11 cellular contexts compared by ENCODE assay signal in genomic region chr7:22433710-22434460, GRCh38.
A peak's percentile ranks its signal among the peaks of the same experiment; 100 is the strongest.
DNase-seq lines count a peak whose midpoint lies in the region; ATAC-seq, FAIRE-seq and TF ChIP-seq lines count a peak whose summit lies in the region.
"Had no signal": no experiment of that assay in that cellular context is flagged by ENCODE, and none has a peak within 500 bp of the region (broad histone marks: within the 10 kb centered on the region; RNA-seq: fewer than 3 reads in every experiment).

No MANE protein-coding gene starts in this region.

- TF ChIP-seq CTCF in GM23338 (conservative IDR thresholded peaks at IDR 0.05; ENCODE audit: low read depth in 2 of 2) = no peak
- TF ChIP-seq CTCF in RWPE2 (IDR thresholded peaks at IDR 0.05; ENCODE audit: poor library complexity, severe bottlenecking) = no peak
- TF ChIP-seq CTCF in foreskin keratinocyte (conservative IDR thresholded peaks at IDR 0.05) = no peak
- TF ChIP-seq CTCF in progenitor cell of endocrine pancreas (IDR thresholded peaks at IDR 0.05; ENCODE audit: unreplicated experiment) = no peak

- H3K36me3 ChIP-seq in GM23338 (ENCODE audit: insufficient read depth) (no peaks in the 10 kb centered on the region), RWPE2 (ENCODE audit: low read depth) (no peaks in the 10 kb centered on the region), small intestine (ENCODE audit: control insufficient read depth in 2 of 2, insufficient read depth in 2 of 2, low read length in 2 of 2) (no peaks in the 10 kb centered on the region)

- H3K36me3 Mint-ChIP-seq in GM23338 (ENCODE audit: low read depth) = no peaks in the 10 kb centered on the region
- no peaks in the 10 kb centered on the region for H3K36me3 Mint-ChIP-seq in progenitor cell of endocrine pancreas (ENCODE audit: insufficient read depth)

- H3K9me2 ChIP-seq in GM23338 (ENCODE audit: insufficient read depth) = peaks cover 18% of the 10 kb centered on the region

- H3K4me1 Mint-ChIP-seq in GM23338 (peaks cover 24% of the 10 kb centered on the region), progenitor cell of endocrine pancreas (ENCODE audit: low read depth) (peaks cover 8% of the 10 kb centered on the region)

- DNase-seq in GM23338 (ENCODE audit: low spot score) = peak; percentile 52
- DNase-seq in RWPE2 (ENCODE audit: low spot score) = no peak
- DNase-seq in foreskin keratinocyte = peak; percentile 89 to 96
- DNase-seq in progenitor cell of endocrine pancreas (ENCODE audit: low spot score, unreplicated experiment) = no peak
- DNase-seq in OCI-M2 (lab: John Stamatoyannopoulos, UW; ENCODE audit: unreplicated experiment) = no peak
- no peak for DNase-seq in activated gamma-delta T cell treated with Interleukin-2 at 50 U/mL for 16 hours
- DNase-seq in activated effector memory CD4-positive, alpha-beta T cell treated with anti-CD3 and anti-CD28 coated beads, Interleukin-2, amount 50 U/mL, for 16 hours = no peak
- no peak for DNase-seq in small intestine
- DNase-seq: NCI-H774; stimulated activated naive CD8-positive, alpha-beta T cell treated with anti-CD3 and anti-CD28 coated beads, Interleukin-15, Interleukin-2, amounts not matched to agents 100 U/mL and 50 U/mL, for 24 hours had no signal

- no peaks in the 10 kb centered on the region for H3F3A ChIP-seq in GM23338 (replicated peaks; ENCODE audit: low read depth)

- no peaks in the 10 kb centered on the region for H4K20me1 ChIP-seq in GM23338 (replicated peaks; ENCODE audit: insufficient read depth)

- H3K4me1 ChIP-seq in GM23338 (ENCODE audit: insufficient read depth) (peaks cover 15% of the 10 kb centered on the region), RWPE2 (ENCODE audit: insufficient read depth, poor library complexity, severe bottlenecking) (peaks cover 42% of the 10 kb centered on the region), foreskin keratinocyte (peaks cover 45% of the 10 kb centered on the region), small intestine (ENCODE audit: control insufficient read depth in 2 of 2, insufficient read depth in 1 of 2, low read depth in 1 of 2, low read length in 1 of 2) (no peaks in the 10 kb centered on the region)
- H3K4me1 ChIP-seq: parathyroid adenoma had no signal

- peak overlapping the region; percentile 94 for H3K27ac Mint-ChIP-seq in GM23338
- H3K27ac Mint-ChIP-seq in progenitor cell of endocrine pancreas = peak overlapping the region; percentile 6

- H3K9me3 ChIP-seq in RWPE2 (ENCODE audit: severe bottlenecking) (no peaks in the 10 kb centered on the region), small intestine (ENCODE audit: control insufficient read depth, low read depth) (no peaks in the 10 kb centered on the region)

- H3K4me3 ChIP-seq in GM23338 = no peak overlapping the region
- H3K4me3 ChIP-seq in RWPE2 (ENCODE audit: severe bottlenecking) = no peak overlapping the region
- H3K4me3 ChIP-seq in small intestine (ENCODE audit: low read depth in 1 of 2, low read length in 2 of 2) = no peak overlapping the region

- no peaks in the 10 kb centered on the region for H3K27me3 ChIP-seq in GM23338 (ENCODE audit: insufficient read depth)
- no peaks in the 10 kb centered on the region for H3K27me3 ChIP-seq in RWPE2 (ENCODE audit: insufficient read depth, poor library complexity, severe bottlenecking)
- H3K27me3 ChIP-seq in foreskin keratinocyte = no peaks in the 10 kb centered on the region
- no peaks in the 10 kb centered on the region for H3K27me3 ChIP-seq in small intestine (ENCODE audit: control insufficient read depth in 2 of 2, insufficient read depth in 2 of 2, low read length in 2 of 2)

- H3K4me3 Mint-ChIP-seq in GM23338 (no peak overlapping the region), progenitor cell of endocrine pancreas (ENCODE audit: low read depth) (no peak overlapping the region)

- WGBS in small intestine, 3 donors = 72 to 75% (median 73%) methylated on average over 11 of the region's 11 CpGs

- no peak for FAIRE-seq in small intestine (lab: Jason Lieb, UNC)

- ATAC-seq in GM23338 (peak; percentile 63), RWPE2 (ENCODE audit: low read depth) (peak; percentile 9), foreskin keratinocyte (peak; percentile 85)
- ATAC-seq: stimulated activated naive CD8-positive, alpha-beta T cell treated with anti-CD3 and anti-CD28 coated beads, Interleukin-15, Interleukin-2, amounts not matched to agents 100 U/mL and 50 U/mL, for 24 hours had no signal

- no peak overlapping the region for H2AFZ ChIP-seq in GM23338
- H2AFZ ChIP-seq: parathyroid adenoma had no signal

- H3K27me3 Mint-ChIP-seq in GM23338 (ENCODE audit: insufficient read depth, low read depth, poor library complexity) (peaks cover 5% of the 10 kb centered on the region), progenitor cell of endocrine pancreas (no peaks in the 10 kb centered on the region)

- no peaks in the 10 kb centered on the region for H3K79me2 ChIP-seq in GM23338 (replicated peaks; ENCODE audit: insufficient read depth)
- H3K79me2 ChIP-seq: parathyroid adenoma had no signal

- peak overlapping the region; percentile 46 for H3K4me2 ChIP-seq in GM23338

- H3K27ac ChIP-seq in GM23338 (ENCODE audit: low read depth) = no peak overlapping the region
- peak overlapping the region; percentile 66 for H3K27ac ChIP-seq in RWPE2 (ENCODE audit: poor library complexity, severe bottlenecking)
- H3K27ac ChIP-seq in foreskin keratinocyte = peak overlapping the region; percentile 89
- no peak overlapping the region for H3K27ac ChIP-seq in small intestine (ENCODE audit: low read depth in 1 of 2, low read length in 1 of 2)
- H3K27ac ChIP-seq: parathyroid adenoma had no signal

- H3K9me3 Mint-ChIP-seq in GM23338 (no peaks in the 10 kb centered on the region), progenitor cell of endocrine pancreas (ENCODE audit: low read depth) (peaks cover 7% of the 10 kb centered on the region)

TF ChIP-seq in GM23338, 12 proteins besides CTCF, POLR2A, EP300 and RAD21:
- peak; percentile 73 for TF ChIP-seq ZNF462 (CRISPR knock-in tag; IDR thresholded peaks at IDR 0.05)
- no peak for TF ChIP-seq NANOG (IDR thresholded peaks at IDR 0.05; ENCODE audit: borderline replicate concordance)

Comparison
In these comparisons a context has a peak if more than half of its experiments do, and no peak if none do; other contexts are left out.
1. ATAC-seq: peak in every context shown above with its lines; median percentile 85 in foreskin keratinocyte; 63 in GM23338; 9 in RWPE2.
2. DNase-seq: peak in GM23338 (single experiment) and foreskin keratinocyte (2 of 2); none in RWPE2 (single experiment), progenitor cell of endocrine pancreas (single experiment), OCI-M2 (single experiment), activated gamma-delta T cell treated with Interleukin-2 at 50 U/mL for 16 hours (single experiment), activated effector memory CD4-positive, alpha-beta T cell treated with anti-CD3 and anti-CD28 coated beads, Interleukin-2, amount 50 U/mL, for 16 hours (single experiment) and small intestine (single experiment).
3. H3K27ac ChIP-seq: peak in RWPE2 (single experiment) and foreskin keratinocyte (single experiment); none in GM23338 (single experiment) and small intestine (0 of 2).